8 cellular contexts compared by ENCODE assay signal in genomic region chr10:43454025-43454424, GRCh38. TPM values are rescaled to one million over a fixed set of nuclear protein-coding genes. Genes with fewer than 3 reads are reported as not detected.
DNase-seq lines count a peak whose midpoint lies in the region; ATAC-seq and TF ChIP-seq lines count a peak whose summit lies in the region.
"Not testable (repeated sequence)": the region's sequence is repeated elsewhere in the genome, so short reads cannot be mapped to it uniquely, and the experiment has no call there.

No MANE protein-coding gene starts in this region.

- not testable (repeated sequence) for BruUV-seq in MCF 10A (replicated peaks; lab: Mats Ljungman, UMichigan)

- H3K36me3 ChIP-seq in GM06990 (ENCODE audit: control insufficient read depth, insufficient read depth, low read length); RWPE2 (ENCODE audit: low read depth): not testable (repeated sequence)

- H3K27me3 ChIP-seq in GM06990 (replicated peaks; ENCODE audit: control insufficient read depth, insufficient read depth, low read length); RWPE2 (ENCODE audit: insufficient read depth, poor library complexity, severe bottlenecking): not testable (repeated sequence)

- not testable (repeated sequence) for ATAC-seq in RWPE2 (ENCODE audit: low read depth)

- H3K27me3 Mint-ChIP-seq in activated T-cell treated with anti-CD3 and anti-CD28 coated beads, Interleukin-2, amount 50 U/mL, for 24 hours; MCF 10A (ENCODE audit: insufficient read depth, unreplicated experiment); type B pancreatic cell: not testable (repeated sequence)

- H3K9me3 Mint-ChIP-seq in activated T-cell treated with anti-CD3 and anti-CD28 coated beads, Interleukin-2, amount 50 U/mL, for 24 hours; MCF 10A (ENCODE audit: unreplicated experiment); type B pancreatic cell: not testable (repeated sequence)

- H3K4me3 ChIP-seq in GM06990 (replicated peaks; ENCODE audit: low read depth, low read length), result peak overlapping the region; percentile 86
- H3K4me3 ChIP-seq in RWPE2 (ENCODE audit: severe bottlenecking), result not testable (repeated sequence)

- CTCF ChIA-PET in MCF 10A (lab: Yijun Ruan, JAX), result interaction anchor here (0.6 to 1.6 kb wide), 8 partner anchors 10 to 1087 kb away, joined by 3 to 17 read pairs (median 5); partner anchors contain the start of gene ZNF487

- intact Hi-C loops in MCF 10A (cut with micrococcal nuclease), result not testable (repeated sequence)
- intact Hi-C loops in posterior vena cava (cut with DNase I), result loop anchor here in 1 of 2 donors (5.0 kb wide), 1 partner anchor 47 kb away; the partner anchor contains the start of gene HNRNPF

- not testable (repeated sequence) for TF ChIP-seq CTCF in GM06990 (IDR thresholded peaks at IDR 0.05; ENCODE audit: insufficient read depth, low read length, poor library complexity, severe bottlenecking); RWPE2 (IDR thresholded peaks at IDR 0.05; ENCODE audit: poor library complexity, severe bottlenecking); MCF 10A (IDR thresholded peaks at IDR 0.05; ENCODE audit: unreplicated experiment); type B pancreatic cell (conservative IDR thresholded peaks at IDR 0.05)

- H3K4me3 Mint-ChIP-seq in activated T-cell treated with anti-CD3 and anti-CD28 coated beads, Interleukin-2, amount 50 U/mL, for 24 hours, result peak overlapping the region; percentile 87
- H3K4me3 Mint-ChIP-seq in MCF 10A (ENCODE audit: unreplicated experiment) (peak overlapping the region; percentile 99), type B pancreatic cell (peak overlapping the region; percentile 96)

- H3K36me3 Mint-ChIP-seq in activated T-cell treated with anti-CD3 and anti-CD28 coated beads, Interleukin-2, amount 50 U/mL, for 24 hours (ENCODE audit: low read depth), result peaks cover 12% of the 10 kb centered on the region
- H3K36me3 Mint-ChIP-seq in MCF 10A (ENCODE audit: insufficient read depth, unreplicated experiment); type B pancreatic cell: not testable (repeated sequence)

- peak overlapping the region; percentile 66 for H3K27ac ChIP-seq in RWPE2 (ENCODE audit: poor library complexity, severe bottlenecking)

- POLR2A ChIA-PET in MCF 10A (lab: Yijun Ruan, JAX), result interaction anchor here (0.9 kb wide), 1 partner anchor 11 kb away, joined by 4 read pairs; no protein-coding TSS in a partner anchor

- peak overlapping the region; percentile 96 for H3K27ac Mint-ChIP-seq in activated T-cell treated with anti-CD3 and anti-CD28 coated beads, Interleukin-2, amount 50 U/mL, for 24 hours
- H3K27ac Mint-ChIP-seq in MCF 10A (ENCODE audit: low read depth, unreplicated experiment), result not testable (repeated sequence)
- H3K27ac Mint-ChIP-seq in type B pancreatic cell, result peak overlapping the region; percentile 50

- DNase-seq in GM06990 (ENCODE audit: extremely low read depth, insufficient read length); RWPE2 (ENCODE audit: low spot score); activated T-cell treated with anti-CD3 and anti-CD28 coated beads, Interleukin-2, amount 50 U/mL, for 24 hours; MCF 10A (ENCODE audit: unreplicated experiment); type B pancreatic cell (ENCODE audit: extremely low spot score, unreplicated experiment): not testable (repeated sequence)
- DNase-seq in NAMALWA (ENCODE audit: low spot score) (peak; percentile 62), left kidney (ENCODE audit: low read depth, low spot score) (peak; percentile 19), posterior vena cava (ENCODE audit: low spot score) (peak; percentile 20)

- peaks cover 12% of the 10 kb centered on the region for H3K4me1 ChIP-seq in RWPE2 (ENCODE audit: insufficient read depth, poor library complexity, severe bottlenecking)

- H3K4me1 Mint-ChIP-seq in activated T-cell treated with anti-CD3 and anti-CD28 coated beads, Interleukin-2, amount 50 U/mL, for 24 hours (ENCODE audit: low read depth), result peaks cover 56% of the 10 kb centered on the region
- peaks cover 19% of the 10 kb centered on the region for H3K4me1 Mint-ChIP-seq in MCF 10A (ENCODE audit: insufficient read depth, unreplicated experiment)
- not testable (repeated sequence) for H3K4me1 Mint-ChIP-seq in type B pancreatic cell (ENCODE audit: unreplicated experiment)

- not testable (repeated sequence) for H3K9me3 ChIP-seq in RWPE2 (ENCODE audit: severe bottlenecking)

RNA-seq across cellular contexts. Expression of gene ZNF487, which starts 17.1 kb away (rescaled TPM):
- total RNA-seq in MCF 10A (2022) (2.2 and 2.6 TPM in 2 replicates), posterior vena cava (1 to 10 TPM; 4.8 to 6.5 TPM), type B pancreatic cell (ENCODE audit: low replicate concordance) (3.5 and 6.4 TPM in 2 replicates)

RNA-seq across cellular contexts. Expression of gene HNRNPF, which starts 45.0 kb away (rescaled TPM):
- total RNA-seq in MCF 10A (2022), result 184 and 198 TPM in 2 replicates
- 100 to 1,000 TPM; 109 to 112 TPM for total RNA-seq in posterior vena cava
- total RNA-seq in type B pancreatic cell (ENCODE audit: low replicate concordance), result 220 and 287 TPM in 2 replicates
